Comparison of ENCODE assay signal across 20 cellular contexts in the genomic region with DNA sequence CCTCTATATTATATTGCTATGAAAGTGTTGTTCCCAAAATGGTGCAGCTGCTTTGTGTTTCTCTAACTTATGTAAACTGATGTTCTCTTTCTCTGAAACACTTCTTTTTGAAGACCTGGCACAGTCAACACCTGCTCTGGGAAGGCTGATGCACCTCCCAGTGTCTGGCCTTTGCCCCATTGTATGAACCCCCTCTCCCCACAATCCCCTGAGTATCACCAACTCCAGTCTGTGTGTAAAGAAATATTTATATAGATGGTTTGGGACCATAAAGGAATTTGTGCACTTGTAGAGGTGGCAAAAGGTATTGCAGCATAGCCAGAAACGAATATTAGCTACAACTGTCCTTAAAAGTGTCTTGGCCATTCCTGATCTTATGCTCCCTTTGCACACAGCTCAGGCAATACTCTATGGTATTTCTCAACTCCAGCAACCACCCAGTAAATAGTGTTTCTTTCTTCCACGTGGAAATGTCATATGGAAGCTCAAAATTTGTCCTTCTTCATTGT.
DNase-seq lines count a peak whose midpoint lies in the region; ATAC-seq and TF ChIP-seq lines count a peak whose summit lies in the region.
"Had no signal": no experiment of that assay in that cellular context is flagged by ENCODE, and none has a peak within 500 bp of the region (broad histone marks: within the 10 kb centered on the region; RNA-seq: fewer than 3 reads in every experiment).

No MANE protein-coding gene starts in this region.

- H3K4me1 Mint-ChIP-seq in neural crest cell, result no peaks in the 10 kb centered on the region
- H3K4me1 Mint-ChIP-seq in CD8-positive, alpha-beta T cell (ENCODE audit: low read depth), result no peaks in the 10 kb centered on the region
- H3K4me1 Mint-ChIP-seq: activated T-helper 17 cell treated with anti-CD3 and anti-CD28 coated beads, Interleukin-2, amount 50 U/mL, for 72 hours; nephron; stimulated activated naive B cell treated with anti-CD40 and anti-IgM and Interleukin-4, amounts not matched to agents 10 μg/mL and 1 μg/mL and 100 μg/mL, for 72 hours; WTC11 had no signal

- no peaks in the 10 kb centered on the region for H3K36me3 Mint-ChIP-seq in neural crest cell (ENCODE audit: low read depth)
- H3K36me3 Mint-ChIP-seq in CD8-positive, alpha-beta T cell, result no peaks in the 10 kb centered on the region
- H3K36me3 Mint-ChIP-seq: immature natural killer cell; stimulated activated naive B cell treated with anti-CD40 and anti-IgM and Interleukin-4, amounts not matched to agents 10 μg/mL and 1 μg/mL and 100 μg/mL, for 72 hours; WTC11 had no signal

- peaks cover 4% of the 10 kb centered on the region for H3K9me3 Mint-ChIP-seq in neural crest cell
- H3K9me3 Mint-ChIP-seq in CD8-positive, alpha-beta T cell, result no peaks in the 10 kb centered on the region
- H3K9me3 Mint-ChIP-seq: activated T-helper 17 cell treated with anti-CD3 and anti-CD28 coated beads, Interleukin-2, amount 50 U/mL, for 72 hours; nephron; stimulated activated naive B cell treated with anti-CD40 and anti-IgM and Interleukin-4, amounts not matched to agents 10 μg/mL and 1 μg/mL and 100 μg/mL, for 72 hours; WTC11 had no signal

- CTCF ChIA-PET in CD8-positive, alpha-beta T cell (lab: Charles Lee), result no interaction called here

- H3K27me3 Mint-ChIP-seq in neural crest cell (ENCODE audit: low read depth), result no peaks in the 10 kb centered on the region
- H3K27me3 Mint-ChIP-seq in CD8-positive, alpha-beta T cell (ENCODE audit: low read depth), result peaks cover 4% of the 10 kb centered on the region

- H3K4me3 ChIP-seq in astrocyte of the cerebellum (ENCODE audit: low read depth, low read length), result no peak overlapping the region
- no peak overlapping the region for H3K4me3 ChIP-seq in CD8-positive, alpha-beta T cell (ENCODE audit: low read depth, low read length)
- H3K4me3 ChIP-seq: BLaER1, GM23248, upper lobe of left lung had no signal

- no peaks in the 10 kb centered on the region for H3K27me3 ChIP-seq in CD8-positive, alpha-beta T cell (ENCODE audit: insufficient read depth, low read length)
- H3K27me3 ChIP-seq: BLaER1, upper lobe of left lung had no signal

- no peaks in the 10 kb centered on the region for H3K9me3 ChIP-seq in CD8-positive, alpha-beta T cell (ENCODE audit: low read length)
- H3K9me3 ChIP-seq: BLaER1, upper lobe of left lung had no signal

- no peaks in the 10 kb centered on the region for H3K4me1 ChIP-seq in CD8-positive, alpha-beta T cell (ENCODE audit: insufficient read depth, low read length)
- H3K4me1 ChIP-seq: BLaER1, upper lobe of left lung had no signal

- H3K36me3 ChIP-seq in CD8-positive, alpha-beta T cell (ENCODE audit: insufficient read depth, low read length), result no peaks in the 10 kb centered on the region
- H3K36me3 ChIP-seq: BLaER1, upper lobe of left lung had no signal

- POLR2A ChIA-PET in CD8-positive, alpha-beta T cell (lab: Charles Lee), result no interaction called here

- ATAC-seq in GM18505 (IDR thresholded peaks at IDR 0.05; ENCODE audit: unreplicated experiment), result peak; percentile 56
- peak; percentile 68 for ATAC-seq in HG03175 (IDR thresholded peaks at IDR 0.05; ENCODE audit: unreplicated experiment)
- no peak for ATAC-seq in CD8-positive, alpha-beta T cell
- no peak for ATAC-seq in GM18870 (IDR thresholded peaks at IDR 0.05; ENCODE audit: unreplicated experiment)
- ATAC-seq: activated T-helper 17 cell treated with anti-CD3 and anti-CD28 coated beads, Interleukin-2, amount 50 U/mL, for 72 hours; stimulated activated naive B cell treated with anti-CD40 and anti-IgM and Interleukin-4, amounts not matched to agents 10 μg/mL and 1 μg/mL and 100 μg/mL, for 72 hours; WTC11 had no signal

- no peak overlapping the region for H3K27ac ChIP-seq in CD8-positive, alpha-beta T cell (ENCODE audit: low read depth, low read length)
- H3K27ac ChIP-seq: BLaER1, GM23248, upper lobe of left lung had no signal

- no peak for TF ChIP-seq POLR2A in GM18505 (IDR thresholded peaks at IDR 0.05; ENCODE audit: borderline replicate concordance, extremely low read depth, insufficient read depth, insufficient read length)

- no peak overlapping the region for H3K27ac Mint-ChIP-seq in neural crest cell (ENCODE audit: unreplicated experiment)
- no peak overlapping the region for H3K27ac Mint-ChIP-seq in CD8-positive, alpha-beta T cell
- H3K27ac Mint-ChIP-seq: activated T-helper 17 cell treated with anti-CD3 and anti-CD28 coated beads, Interleukin-2, amount 50 U/mL, for 72 hours; immature natural killer cell; nephron; stimulated activated naive B cell treated with anti-CD40 and anti-IgM and Interleukin-4, amounts not matched to agents 10 μg/mL and 1 μg/mL and 100 μg/mL, for 72 hours; WTC11 had no signal

- in situ Hi-C loops in astrocyte of the cerebellum (cut with HindIII; ENCODE audit: low sequenced_read_pairs), result no loop called here

- intact Hi-C loops in CD8-positive, alpha-beta T cell (cut with DNase I, micrococcal nuclease), result no loop called here

- no peak for DNase-seq in astrocyte of the cerebellum (ENCODE audit: low read depth)
- no peak for DNase-seq in neural crest cell (ENCODE audit: low read depth, low spot score)
- DNase-seq in CD8-positive, alpha-beta T cell, result no peak
- no peak for DNase-seq in NAMALWA (ENCODE audit: low spot score)
- DNase-seq in T-helper 9 cell, result no peak
- DNase-seq: GM23248; immature natural killer cell; IMR-90; NCI-H1092; NCI-H774; stimulated activated naive B cell treated with anti-CD40 and anti-IgM and Interleukin-4, amounts not matched to agents 10 μg/mL and 1 μg/mL and 100 μg/mL, for 72 hours; T-helper 1 cell; upper lobe of left lung had no signal

- TF ChIP-seq CTCF in astrocyte of the cerebellum (IDR thresholded peaks at IDR 0.05; ENCODE audit: low read depth, low read length, missing control alignments) (peak; percentile 8), neural crest cell (conservative IDR thresholded peaks at IDR 0.05) (peak; percentile 38)
- no peak for TF ChIP-seq CTCF in CD8-positive, alpha-beta T cell (IDR thresholded peaks at IDR 0.05)

- H3K4me3 Mint-ChIP-seq in neural crest cell, result no peak overlapping the region
- H3K4me3 Mint-ChIP-seq in CD8-positive, alpha-beta T cell, result no peak overlapping the region
- H3K4me3 Mint-ChIP-seq: activated T-helper 17 cell treated with anti-CD3 and anti-CD28 coated beads, Interleukin-2, amount 50 U/mL, for 72 hours; immature natural killer cell; nephron; stimulated activated naive B cell treated with anti-CD40 and anti-IgM and Interleukin-4, amounts not matched to agents 10 μg/mL and 1 μg/mL and 100 μg/mL, for 72 hours; WTC11 had no signal

Comparison
In these comparisons a context has a peak if more than half of its experiments do, and no peak if none do; other contexts are left out.
1. ATAC-seq: peak in GM18505 (single experiment) and HG03175 (single experiment); none in CD8-positive, alpha-beta T cell (single experiment) and GM18870 (single experiment).